1 cellular context compared by ENCODE assay signal in genomic region chr12:117273091-117273490, GRCh38.
TF ChIP-seq lines count a peak whose summit lies in the region.

No MANE protein-coding gene starts in this region.

TF ChIP-seq in WTC11, 78 proteins besides CTCF, POLR2A, EP300 and RAD21 (continued from another document):
- TF ChIP-seq AR (CRISPR knock-in tag; IDR thresholded peaks at IDR 0.05) (no peak), USF2 (CRISPR knock-in tag; IDR thresholded peaks at IDR 0.05) (no peak)
- TF ChIP-seq, protein P1, sequence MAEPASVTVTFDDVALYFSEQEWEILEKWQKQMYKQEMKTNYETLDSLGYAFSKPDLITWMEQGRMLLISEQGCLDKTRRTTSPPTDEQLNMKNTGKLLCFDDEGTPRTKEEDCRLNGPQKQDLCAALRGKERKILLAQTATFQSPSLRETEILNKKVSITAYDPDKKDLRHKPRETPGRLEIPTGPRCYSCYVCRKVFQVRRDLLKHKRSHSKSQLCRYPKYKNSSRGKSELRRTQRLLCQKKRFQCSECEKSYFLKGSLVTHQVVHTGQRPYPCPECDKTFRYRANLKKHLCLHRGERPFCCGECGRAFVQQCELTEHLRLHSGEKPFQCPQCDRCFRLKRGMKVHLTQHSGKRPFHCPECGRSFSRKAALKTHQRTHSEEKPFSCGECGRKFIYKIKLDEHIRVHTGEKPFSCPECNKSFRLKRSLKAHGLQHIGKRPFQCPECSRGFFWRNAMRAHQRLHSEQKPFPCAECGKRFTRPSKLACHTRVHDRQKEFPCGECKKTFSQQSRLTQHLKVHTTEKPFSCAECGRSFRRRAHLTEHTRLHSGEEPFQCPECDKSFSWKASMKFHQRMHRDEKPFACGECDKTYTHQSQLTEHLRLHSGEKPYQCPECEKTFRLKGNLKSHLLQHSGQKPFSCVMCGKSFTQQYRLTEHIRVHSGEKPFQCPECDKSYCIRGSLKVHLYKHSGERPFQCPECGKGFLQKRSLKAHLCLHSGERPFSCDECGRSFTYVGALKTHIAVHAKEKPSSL (CRISPR knock-in tag; conservative IDR thresholded peaks at IDR 0.05): no peak
